8 cellular contexts compared by ENCODE assay signal in the genomic region with DNA sequence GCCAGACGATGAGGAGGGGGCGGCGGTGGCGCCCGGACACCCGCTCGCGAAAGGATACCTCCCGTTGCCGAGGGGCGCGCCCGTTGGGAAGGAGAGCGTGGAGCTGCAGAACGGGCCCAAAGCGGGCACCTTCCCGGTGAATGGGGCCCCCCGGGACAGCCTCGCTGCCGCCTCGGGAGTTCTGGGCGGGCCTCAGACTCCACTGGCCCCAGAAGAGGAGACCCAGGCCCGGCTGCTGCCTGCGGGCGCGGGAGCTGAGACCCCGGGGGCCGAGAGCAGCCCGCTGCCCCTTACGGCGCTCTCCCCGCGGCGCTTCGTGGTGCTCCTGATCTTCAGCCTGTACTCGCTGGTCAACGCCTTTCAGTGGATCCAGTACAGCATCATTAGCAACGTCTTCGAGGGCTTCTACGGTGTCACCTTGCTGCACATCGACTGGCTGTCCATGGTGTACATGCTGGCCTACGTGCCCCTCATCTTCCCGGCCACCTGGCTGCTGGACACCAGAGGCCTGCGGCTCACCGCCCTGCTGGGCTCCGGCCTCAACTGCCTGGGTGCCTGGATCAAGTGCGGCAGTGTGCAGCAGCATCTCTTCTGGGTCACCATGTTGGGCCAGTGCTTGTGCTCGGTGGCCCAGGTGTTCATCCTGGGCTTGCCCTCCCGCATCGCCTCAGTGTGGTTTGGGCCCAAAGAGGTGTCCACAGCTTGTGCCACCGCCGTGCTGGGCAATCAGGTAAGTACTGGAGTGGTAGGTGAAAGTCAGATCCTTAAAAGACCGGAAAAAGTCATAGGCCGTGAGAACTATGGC. TPM values are rescaled to one million over a fixed set of nuclear protein-coding genes. Genes with fewer than 3 reads are reported as not detected.
DNase-seq lines count a peak whose midpoint lies in the region; ATAC-seq and TF ChIP-seq lines count a peak whose summit lies in the region.

No MANE protein-coding gene starts in this region.

- TF ChIP-seq CTCF in breast epithelium (IDR thresholded peaks at IDR 0.05), result no peak

- H3K4me3 ChIP-seq in breast epithelium (peak overlapping the region; percentile 80 to 96 (median 90)), skeletal muscle tissue (ENCODE audit: low read length in 3 of 3) (peak overlapping the region; percentile 74 to 96 (median 91))

- peak overlapping the region; percentile 83 to 86 for H3K27ac ChIP-seq in breast epithelium
- H3K27ac ChIP-seq in skeletal muscle tissue (ENCODE audit: low read depth, low read length), result peak overlapping the region; percentile 66

- H3K9me3 ChIP-seq in breast epithelium (no peaks in the 10 kb centered on the region), skeletal muscle tissue (ENCODE audit: control insufficient read depth in 3 of 3, low read length in 3 of 3) (no peaks in the 10 kb centered on the region)

- no peak for TF ChIP-seq POLR2A in breast epithelium (IDR thresholded peaks at IDR 0.05)

- peak overlapping the region; percentile 82 to 87 (median 82) for H3K9ac ChIP-seq in skeletal muscle tissue (ENCODE audit: low read depth in 1 of 3, low read length in 3 of 3)

- ATAC-seq in GM19395 (IDR thresholded peaks at IDR 0.05; ENCODE audit: unreplicated experiment) (peak; percentile 18), HG03442 (IDR thresholded peaks at IDR 0.05; ENCODE audit: unreplicated experiment) (peak; percentile 14)

- H3K4me1 ChIP-seq in breast epithelium (no peaks in the 10 kb centered on the region), skeletal muscle tissue (ENCODE audit: control insufficient read depth in 3 of 3, insufficient read depth in 3 of 3, low read length in 3 of 3) (peaks cover 18 to 33% (median 21%) of the 10 kb centered on the region in 3 donors)

- DNase-seq in Caki2 (ENCODE audit: low read depth) (peak; percentile 55), SHP77 treated with DMSO at 0.1 percent for 48 hours (lab: John Stamatoyannopoulos, UW) (peak; percentile 45), breast epithelium (ENCODE audit: low spot score in 2 of 2) (peak in 1 of 2 donors; percentile 20), iris pigment epithelial cell (ENCODE audit: low read depth) (peak; percentile 47), GM19240 (ENCODE audit: insufficient read length, low spot score) (no peak)

- intact Hi-C loops in breast epithelium (cut with DNase I; ENCODE audit: low total_unique reads), result no loop called here

- in situ Hi-C loops in Caki2 (cut with HindIII; ENCODE audit: low pct_unique_long_range_greater_than_20kb, low sequenced_read_pairs), result no loop called here

- H3K36me3 ChIP-seq in breast epithelium (no peaks in the 10 kb centered on the region), skeletal muscle tissue (ENCODE audit: control insufficient read depth in 3 of 3, insufficient read depth in 3 of 3, low read length in 3 of 3) (no peaks in the 10 kb centered on the region)

- H3K27me3 ChIP-seq in breast epithelium (no peaks in the 10 kb centered on the region), skeletal muscle tissue (ENCODE audit: control insufficient read depth in 3 of 3, insufficient read depth in 3 of 3, low read length in 3 of 3) (no peaks in the 10 kb centered on the region)

RNA-seq across cellular contexts. Expression of a gene that starts 0.6 kb away (rescaled TPM):
- 10.3 and 20.4 TPM in 2 replicates for total RNA-seq in Caki2 (2014; rRNA removed; shearing (Covaris generic); ENCODE audit: low replicate concordance)
- 1 to 10 TPM; 4.0 to 7.9 (median 6.1) TPM for total RNA-seq in breast epithelium
- total RNA-seq in skeletal muscle tissue, result 10.4 TPM

RNA-seq across cellular contexts. Expression of a gene that starts 11.2 kb away (rescaled TPM):
- not detected in 2 replicates for total RNA-seq in Caki2 (2014; rRNA removed; shearing (Covaris generic); ENCODE audit: low replicate concordance)
- total RNA-seq in breast epithelium, result not detected
- total RNA-seq in skeletal muscle tissue, result 1.6 TPM
